ENCODE assay signal across 16 cellular contexts in genomic region chr4:93983133-93983532, GRCh38.
DNase-seq lines count a peak whose midpoint lies in the region; ATAC-seq and TF ChIP-seq lines count a peak whose summit lies in the region.
"Had no signal": no experiment of that assay in that cellular context is flagged by ENCODE, and none has a peak within 500 bp of the region (broad histone marks: within the 10 kb centered on the region; RNA-seq: fewer than 3 reads in every experiment).

No MANE protein-coding gene starts in this region.

- intact Hi-C loops in right cardiac atrium (cut with DNase I) = no loop called here

- H3K27ac ChIP-seq in MM.1S (ENCODE audit: low read length) = peak overlapping the region; percentile 17; the same call in 1 of the 2 replicates
- H3K27ac ChIP-seq in neural progenitor cell = no peak overlapping the region
- H3K27ac ChIP-seq in right cardiac atrium (ENCODE audit: low read length) = no peak overlapping the region
- H3K27ac ChIP-seq: RWPE1 had no signal

- no peaks in the 10 kb centered on the region for H3K79me2 ChIP-seq in MM.1S (ENCODE audit: low read length)
- no peaks in the 10 kb centered on the region for H3K79me2 ChIP-seq in neural progenitor cell (ENCODE audit: low read depth)

- H3K4me3 ChIP-seq in MM.1S (ENCODE audit: low read length) (no peak overlapping the region), neural progenitor cell (no peak overlapping the region), right cardiac atrium (ENCODE audit: low read length) (no peak overlapping the region)

- no peaks in the 10 kb centered on the region for H3K27me3 ChIP-seq in MM.1S (replicated peaks; ENCODE audit: insufficient read depth, low read length)
- no peaks in the 10 kb centered on the region for H3K27me3 ChIP-seq in neural progenitor cell
- no peaks in the 10 kb centered on the region for H3K27me3 ChIP-seq in right cardiac atrium (ENCODE audit: control insufficient read depth, insufficient read depth)

- no peaks in the 10 kb centered on the region for H3K9me2 ChIP-seq in MM.1S (replicated peaks; ENCODE audit: insufficient read depth, low read length)

- 77% methylated on average over 2 of the region's 2 CpGs for WGBS in right cardiac atrium

- peak; percentile 98 for ATAC-seq in GM18867 (IDR thresholded peaks at IDR 0.05; ENCODE audit: unreplicated experiment)
- peak; percentile 79 for ATAC-seq in GM21423 (IDR thresholded peaks at IDR 0.05; ENCODE audit: unreplicated experiment)
- peak; percentile 99 for ATAC-seq in HG03025 (IDR thresholded peaks at IDR 0.05; ENCODE audit: low FRiP score, unreplicated experiment)
- no peak for ATAC-seq in right cardiac atrium

- H3K4me1 ChIP-seq in MM.1S (ENCODE audit: low read length) (peaks cover 26% of the 10 kb centered on the region), neural progenitor cell (no peaks in the 10 kb centered on the region), right cardiac atrium (ENCODE audit: control insufficient read depth, insufficient read depth, low read length) (no peaks in the 10 kb centered on the region)

- DNase-seq in MM.1S (peak; percentile 91), EL (no peak), neural progenitor cell (ENCODE audit: low spot score) (no peak), NCI-H748 treated with DMSO at 0.1 percent for 48 hours (lab: John Stamatoyannopoulos, UW) (no peak), right cardiac atrium (no peak)
- DNase-seq: activated T-cell treated with anti-CD3 and anti-CD28 coated beads, Interleukin-2, amount 50 U/mL, for 48 hours; CD4-positive, CD25-positive, alpha-beta regulatory T cell; hippocampal formation; mesenchymal stem cell; NCI-H2081 treated with DMSO at 0.1 percent for 48 hours; posterior cingulate gyrus had no signal

- H3K4me2 ChIP-seq in MM.1S (ENCODE audit: low read depth, low read length) (peak overlapping the region; percentile 38; the same call in 1 of the 2 replicates), neural progenitor cell (no peak overlapping the region)

- H3K9ac ChIP-seq in MM.1S (ENCODE audit: low read length) = no peak overlapping the region
- no peak overlapping the region for H3K9ac ChIP-seq in neural progenitor cell

- H3K9me3 Mint-ChIP-seq in neural progenitor cell = peaks cover 4% of the 10 kb centered on the region

- H2AFZ ChIP-seq in MM.1S (ENCODE audit: low read length) (no peak overlapping the region), neural progenitor cell (replicated peaks) (no peak overlapping the region)

- no peak overlapping the region for H3K27ac Mint-ChIP-seq in neural progenitor cell
- H3K27ac Mint-ChIP-seq: brain; CD4-positive, CD25-positive, alpha-beta regulatory T cell had no signal

- no peaks in the 10 kb centered on the region for H3K36me3 ChIP-seq in MM.1S (replicated peaks; ENCODE audit: insufficient read depth, low read length)
- no peaks in the 10 kb centered on the region for H3K36me3 ChIP-seq in neural progenitor cell

- no peaks in the 10 kb centered on the region for H4K20me1 ChIP-seq in MM.1S (ENCODE audit: insufficient read depth, low read length)
- no peaks in the 10 kb centered on the region for H4K20me1 ChIP-seq in neural progenitor cell (ENCODE audit: low read depth)

- H3K4me1 Mint-ChIP-seq in neural progenitor cell = no peaks in the 10 kb centered on the region
- H3K4me1 Mint-ChIP-seq: brain; CD4-positive, CD25-positive, alpha-beta regulatory T cell had no signal

- no peaks in the 10 kb centered on the region for H3K27me3 Mint-ChIP-seq in neural progenitor cell (ENCODE audit: insufficient read depth, low read depth)
- H3K27me3 Mint-ChIP-seq: CD4-positive, CD25-positive, alpha-beta regulatory T cell had no signal

- TF ChIP-seq CTCF in MM.1S (IDR thresholded peaks at IDR 0.05; ENCODE audit: low read length) = no peak
- TF ChIP-seq CTCF in neural progenitor cell (IDR thresholded peaks at IDR 0.05) = no peak

- H3K9me3 ChIP-seq in MM.1S (replicated peaks; ENCODE audit: insufficient read depth, low read length) (no peaks in the 10 kb centered on the region), neural progenitor cell (ENCODE audit: low read depth) (no peaks in the 10 kb centered on the region), right cardiac atrium (ENCODE audit: control insufficient read depth, low read length) (no peaks in the 10 kb centered on the region)

- H3F3A ChIP-seq in MM.1S (ENCODE audit: insufficient read depth, low read length) (0 out of 2 replicates have a peak, but pooled peaks cover 5% of the 10 kb centered on the region), neural progenitor cell (ENCODE audit: low read depth) (no peaks in the 10 kb centered on the region)

- no peak overlapping the region for H3K4me3 Mint-ChIP-seq in neural progenitor cell
- H3K4me3 Mint-ChIP-seq: brain; CD4-positive, CD25-positive, alpha-beta regulatory T cell had no signal

- H3K36me3 Mint-ChIP-seq in neural progenitor cell = no peaks in the 10 kb centered on the region
- H3K36me3 Mint-ChIP-seq: brain; CD4-positive, CD25-positive, alpha-beta regulatory T cell had no signal

Comparison
In these comparisons a context has a peak if more than half of its experiments do, and no peak if none do; other contexts are left out.
1. ATAC-seq: peak in GM18867 (single experiment), GM21423 (single experiment) and HG03025 (single experiment); none in right cardiac atrium (0 of 2).